33 cellular contexts compared by ENCODE assay signal in the genomic region with DNA sequence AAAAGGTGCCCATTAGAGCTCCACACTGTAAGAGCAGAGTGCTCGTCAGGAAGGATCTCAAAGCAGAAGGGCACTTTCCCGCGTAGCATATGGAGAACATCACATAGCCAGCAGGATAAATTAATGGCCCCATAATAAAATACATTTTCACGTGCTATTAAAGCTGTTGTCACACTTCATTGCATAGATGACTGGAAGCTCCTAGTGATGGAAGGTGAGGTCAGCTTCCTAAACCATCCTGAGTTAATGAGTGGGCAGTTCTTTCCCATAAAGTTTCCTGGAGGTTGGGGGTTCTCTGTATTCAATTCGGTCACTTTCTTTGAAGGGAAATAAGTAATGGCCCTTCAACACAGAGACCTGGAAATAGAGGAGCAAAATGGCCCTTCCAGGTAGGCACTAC.
"Had no signal": no experiment of that assay in that cellular context is flagged by ENCODE, and none has a peak within 500 bp of the region (broad histone marks: within the 10 kb centered on the region; RNA-seq: fewer than 3 reads in every experiment).

No MANE protein-coding gene starts in this region.

- H3K9ac ChIP-seq: KMS-11 had no signal

- H3K27me3 ChIP-seq: adrenal gland, body of pancreas, breast epithelium had no signal

- FAIRE-seq: astrocyte had no signal

- H3K27ac ChIP-seq: adrenal gland, body of pancreas, KMS-11, VCaP had no signal

- H3K4me1 ChIP-seq: adrenal gland, body of pancreas, breast epithelium had no signal

- DNase-seq: activated B cell treated with CpG ODN at 0.5 μM for 24 hours; activated CD4-positive, alpha-beta memory T cell treated with anti-CD3 and anti-CD28 coated beads for 36 hours; activated CD4-positive, alpha-beta T cell treated with anti-CD3 and anti-CD28 coated beads for 4 hours; activated CD4-positive, alpha-beta T cell treated with anti-CD3 and anti-CD28 coated beads, Interleukin-2, amount 50 U/mL, for 1 hour; activated CD4-positive, CD25-positive, alpha-beta regulatory T cell treated with anti-CD3 and anti-CD28 coated beads, Interleukin-2, amount 50 U/mL, for 72 hours; activated CD8-positive, alpha-beta memory T cell treated with anti-CD3 and anti-CD28 coated beads, Interleukin-2, amount 50 U/mL, for 4 hours; activated gamma-delta T cell treated with Interleukin-2 at 50 U/mL for 16 hours; activated naive CD4-positive, alpha-beta T cell treated with anti-CD3 and anti-CD28 coated beads for 36 hours; activated T-cell treated with anti-CD3 and anti-CD28 coated beads for 4 hours; activated T-cell treated with anti-CD3 and anti-CD28 coated beads, Interleukin-2, amount 50 U/mL, for 4 hours; adrenal gland; body of pancreas; MM.1S; NCI-H1092 treated with DMSO at 0.1 percent for 48 hours; NCI-H1417; NCI-H146; NCI-H187; NCI-H2029 treated with DMSO at 0.1 percent for 48 hours; NCI-H2107; NCI-H226; NCI-H446 treated with DMSO at 0.1 percent for 48 hours; RPMI8226; SHP77 treated with DMSO at 0.1 percent for 48 hours; SW 1271; T-helper 1 cell; T-helper 2 cell; T-helper 9 cell had no signal

- H3K9me3 ChIP-seq: adrenal gland, body of pancreas, breast epithelium had no signal

- ATAC-seq: activated naive CD4-positive, alpha-beta T cell treated with anti-CD3 and anti-CD28 coated beads, Interleukin-2, amount 50 U/mL, for 72 hours; activated T-cell treated with anti-CD3 and anti-CD28 coated beads, Interleukin-2, amount 50 U/mL, for 4 hours; body of pancreas; Panc1 had no signal

- H3K4me3 ChIP-seq: adrenal gland, body of pancreas, breast epithelium had no signal

- H3K36me3 ChIP-seq: adrenal gland, breast epithelium had no signal

- H3K4me2 ChIP-seq: KMS-11 had no signal
